Comparison of ENCODE assay signal across 9 cellular contexts in the genomic region with DNA sequence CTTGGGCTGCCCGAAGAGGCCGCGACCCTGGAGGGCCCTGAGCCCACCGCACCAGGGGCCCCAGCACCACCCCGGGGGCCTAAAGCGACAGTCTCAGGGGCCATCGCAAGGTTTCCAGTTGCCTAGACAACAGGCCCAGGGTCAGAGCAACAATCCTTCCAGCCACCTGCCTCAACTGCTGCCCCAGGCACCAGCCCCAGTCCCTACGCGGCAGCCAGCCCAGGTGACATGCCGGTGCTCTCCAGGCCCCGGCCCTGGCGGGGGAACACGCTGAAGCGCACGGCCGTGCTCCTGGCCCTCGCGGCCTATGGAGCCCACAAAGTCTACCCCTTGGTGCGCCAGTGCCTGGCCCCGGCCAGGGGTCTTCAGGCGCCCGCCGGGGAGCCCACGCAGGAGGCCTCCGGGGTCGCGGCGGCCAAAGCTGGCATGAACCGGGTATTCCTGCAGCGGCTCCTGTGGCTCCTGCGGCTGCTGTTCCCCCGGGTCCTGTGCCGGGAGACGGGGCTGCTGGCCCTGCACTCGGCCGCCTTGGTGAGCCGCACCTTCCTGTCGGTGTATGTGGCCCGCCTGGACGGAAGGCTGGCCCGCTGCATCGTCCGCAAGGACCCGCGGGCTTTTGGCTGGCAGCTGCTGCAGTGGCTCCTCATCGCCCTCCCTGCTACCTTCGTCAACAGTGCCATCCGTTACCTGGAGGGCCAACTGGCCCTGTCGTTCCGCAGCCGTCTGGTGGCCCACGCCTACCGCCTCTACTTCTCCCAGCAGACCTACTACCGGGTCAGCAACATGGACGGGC. TPM values are rescaled to one million over a fixed set of nuclear protein-coding genes. Genes with fewer than 3 reads are reported as not detected.
DNase-seq lines count a peak whose midpoint lies in the region; ATAC-seq and TF ChIP-seq lines count a peak whose summit lies in the region.
"Had no signal": no experiment of that assay in that cellular context is flagged by ENCODE, and none has a peak within 500 bp of the region (broad histone marks: within the 10 kb centered on the region; RNA-seq: fewer than 3 reads in every experiment).

No MANE protein-coding gene starts in this region.

- no peaks in the 10 kb centered on the region for H3K9me3 Mint-ChIP-seq in activated CD8-positive, alpha-beta memory T cell treated with anti-CD3 and anti-CD28 coated beads, Interleukin-2, amount 10 ng/mL, durations not matched to agents 7 days and 5 days (ENCODE audit: low read depth)
- H3K9me3 Mint-ChIP-seq in neural crest cell, result no peaks in the 10 kb centered on the region

- H3K9ac ChIP-seq in Loucy (ENCODE audit: low read depth, low read length, poor library complexity, severe bottlenecking) (peak overlapping the region; percentile 88), colonic mucosa (ENCODE audit: low read depth in 2 of 2, low read length in 2 of 2) (peak overlapping the region; percentile 17 to 78)

- H3K4me3 ChIP-seq in Loucy (ENCODE audit: low read length, poor library complexity, severe bottlenecking), result peak overlapping the region; percentile 77
- peak overlapping the region; percentile 51 for H3K4me3 ChIP-seq in colonic mucosa

- intact Hi-C loops in colonic mucosa (cut with DNase I), result no loop called here

- peak overlapping the region; percentile 90 for H3K27ac ChIP-seq in colonic mucosa

- no peaks in the 10 kb centered on the region for H3K27me3 Mint-ChIP-seq in activated CD8-positive, alpha-beta memory T cell treated with anti-CD3 and anti-CD28 coated beads, Interleukin-2, amount 10 ng/mL, durations not matched to agents 7 days and 5 days
- H3K27me3 Mint-ChIP-seq in neural crest cell (ENCODE audit: low read depth), result no peaks in the 10 kb centered on the region

- DNase-seq in activated CD8-positive, alpha-beta memory T cell treated with anti-CD3 and anti-CD28 coated beads, Interleukin-2, amount 10 ng/mL, durations not matched to agents 7 days and 5 days, result peak; percentile 40
- no peak for DNase-seq in activated CD8-positive, alpha-beta memory T cell treated with anti-CD3 and anti-CD28 coated beads for 24 hours
- DNase-seq in colonic mucosa (no peak), neural crest cell (ENCODE audit: low read depth, low spot score) (no peak), UCSD-AML1 (lab: John Stamatoyannopoulos, UW; ENCODE audit: unreplicated experiment) (no peak), cerebellum (ENCODE audit: low spot score) (no peak), COLO829 (ENCODE audit: low spot score) (no peak)

- peaks cover 15% of the 10 kb centered on the region for H3K36me3 Mint-ChIP-seq in activated CD8-positive, alpha-beta memory T cell treated with anti-CD3 and anti-CD28 coated beads, Interleukin-2, amount 10 ng/mL, durations not matched to agents 7 days and 5 days
- H3K36me3 Mint-ChIP-seq in neural crest cell (ENCODE audit: low read depth), result peaks cover 2% of the 10 kb centered on the region

- TF ChIP-seq CTCF in Loucy (conservative IDR thresholded peaks at IDR 0.05; ENCODE audit: low read length), result no peak
- TF ChIP-seq CTCF in colonic mucosa (IDR thresholded peaks at IDR 0.05), result no peak
- TF ChIP-seq CTCF in neural crest cell (conservative IDR thresholded peaks at IDR 0.05), result no peak

- H2AFZ ChIP-seq in Loucy (ENCODE audit: low read length), result no peak overlapping the region

- peaks cover 37% of the 10 kb centered on the region for H3K4me1 ChIP-seq in Loucy (ENCODE audit: insufficient read depth, low read length, poor library complexity, severe bottlenecking)
- peaks cover 22% of the 10 kb centered on the region for H3K4me1 ChIP-seq in colonic mucosa

- H3K79me2 ChIP-seq in Loucy (ENCODE audit: insufficient read depth, low read length), result peaks cover 43% of the 10 kb centered on the region

- no peaks in the 10 kb centered on the region for H3F3A ChIP-seq in Loucy (ENCODE audit: low read depth)

- peaks cover 5% of the 10 kb centered on the region; the same call in 1 of the 2 replicates for H3K36me3 ChIP-seq in Loucy (ENCODE audit: insufficient read depth, low read length)
- H3K36me3 ChIP-seq in colonic mucosa, result no peaks in the 10 kb centered on the region

- ATAC-seq in activated CD8-positive, alpha-beta memory T cell treated with anti-CD3 and anti-CD28 coated beads, Interleukin-2, amount 10 ng/mL, durations not matched to agents 7 days and 5 days, result peak; percentile 1

- CTCF ChIA-PET in activated CD8-positive, alpha-beta memory T cell treated with anti-CD3 and anti-CD28 coated beads, Interleukin-2, amount 10 ng/mL, durations not matched to agents 7 days and 5 days (lab: Charles Lee), result no interaction called here

- H3K9me3 ChIP-seq in Loucy (ENCODE audit: insufficient read depth, low read depth, low read length) (no peaks in the 10 kb centered on the region), colonic mucosa (no peaks in the 10 kb centered on the region)

- peak overlapping the region; percentile 40 for H3K27ac Mint-ChIP-seq in activated CD8-positive, alpha-beta memory T cell treated with anti-CD3 and anti-CD28 coated beads, Interleukin-2, amount 10 ng/mL, durations not matched to agents 7 days and 5 days
- no peak overlapping the region for H3K27ac Mint-ChIP-seq in neural crest cell (ENCODE audit: unreplicated experiment)

- H3K9me2 ChIP-seq in Loucy (replicated peaks; ENCODE audit: low read depth, low read length), result no peaks in the 10 kb centered on the region

- H3K4me1 Mint-ChIP-seq in activated CD8-positive, alpha-beta memory T cell treated with anti-CD3 and anti-CD28 coated beads, Interleukin-2, amount 10 ng/mL, durations not matched to agents 7 days and 5 days, result peaks cover 41% of the 10 kb centered on the region
- peaks cover 26% of the 10 kb centered on the region for H3K4me1 Mint-ChIP-seq in neural crest cell

- H3K27me3 ChIP-seq in Loucy (ENCODE audit: insufficient read depth, low read length, poor library complexity, severe bottlenecking) (no peaks in the 10 kb centered on the region), colonic mucosa (no peaks in the 10 kb centered on the region)

- peak overlapping the region; percentile 66 for H3K4me3 Mint-ChIP-seq in activated CD8-positive, alpha-beta memory T cell treated with anti-CD3 and anti-CD28 coated beads, Interleukin-2, amount 10 ng/mL, durations not matched to agents 7 days and 5 days
- peak overlapping the region; percentile 49 for H3K4me3 Mint-ChIP-seq in neural crest cell

- H3K4me2 ChIP-seq in Loucy (ENCODE audit: low read depth, low read length, poor library complexity, severe bottlenecking), result peak overlapping the region; percentile 78

- H4K20me1 ChIP-seq in Loucy (ENCODE audit: insufficient read depth, low read length, poor library complexity, severe bottlenecking), result peaks cover 22% of the 10 kb centered on the region

RNA-seq across cellular contexts. Expression of gene ABCD1, which starts 0.6 kb away (rescaled TPM):
- total RNA-seq in activated CD8-positive, alpha-beta memory T cell treated with anti-CD3 and anti-CD28 coated beads, Interleukin-2, amount 10 ng/mL, durations not matched to agents 7 days and 5 days, result 10 to 100 TPM; 10.7 to 18.3 TPM
- total RNA-seq in colonic mucosa (10 to 100 TPM; 12.7 to 16.8 TPM), neural crest cell (6.0 and 6.6 TPM in 2 replicates), cerebellum (3.8 TPM)

RNA-seq across cellular contexts. Expression of gene BCAP31, which starts 1.0 kb away (rescaled TPM):
- total RNA-seq in activated CD8-positive, alpha-beta memory T cell treated with anti-CD3 and anti-CD28 coated beads, Interleukin-2, amount 10 ng/mL, durations not matched to agents 7 days and 5 days, result 100 to 1,000 TPM; 137 to 148 TPM
- total RNA-seq in colonic mucosa (100 to 1,000 TPM; 217 to 295 TPM), neural crest cell (117 and 118 TPM in 2 replicates), cerebellum (40.0 TPM)

RNA-seq across cellular contexts. Expression of gene SLC6A8, which starts 37.5 kb away (rescaled TPM):
- 1 to 10 TPM in 1 of 2 experiments, under 1 TPM in 1; 0.93 to 1.1 TPM for total RNA-seq in activated CD8-positive, alpha-beta memory T cell treated with anti-CD3 and anti-CD28 coated beads, Interleukin-2, amount 10 ng/mL, durations not matched to agents 7 days and 5 days
- total RNA-seq in colonic mucosa (100 to 1,000 TPM; 197 to 435 TPM), neural crest cell (123 and 125 TPM in 2 replicates), cerebellum (16.0 TPM)

RNA-seq across cellular contexts. Expression of gene PLXNB3, which starts 38.8 kb away (rescaled TPM):
- under 1 TPM; 0.42 to 0.50 TPM for total RNA-seq in activated CD8-positive, alpha-beta memory T cell treated with anti-CD3 and anti-CD28 coated beads, Interleukin-2, amount 10 ng/mL, durations not matched to agents 7 days and 5 days
- total RNA-seq in colonic mucosa, result 1 to 10 TPM in 1 of 2 donors, under 1 TPM in 1; 0.57 to 3.7 TPM
- total RNA-seq in neural crest cell, result 15.7 and 16.2 TPM in 2 replicates
- total RNA-seq in cerebellum, result 3.3 TPM

RNA-seq across cellular contexts. Expression of gene PNCK, which starts 51.6 kb away (rescaled TPM):
- total RNA-seq in activated CD8-positive, alpha-beta memory T cell treated with anti-CD3 and anti-CD28 coated beads, Interleukin-2, amount 10 ng/mL, durations not matched to agents 7 days and 5 days, result not detected
- total RNA-seq in colonic mucosa, result 10 to 100 TPM in 1 of 2 donors, 1 to 10 TPM in 1; 1.9 to 11.1 TPM
- total RNA-seq in neural crest cell, result 9.4 and 10.2 TPM in 2 replicates
- total RNA-seq in cerebellum, result 21.0 TPM
- total RNA-seq: dermis microvascular lymphatic vessel endothelial cell had no signal
